In the genomic region with DNA sequence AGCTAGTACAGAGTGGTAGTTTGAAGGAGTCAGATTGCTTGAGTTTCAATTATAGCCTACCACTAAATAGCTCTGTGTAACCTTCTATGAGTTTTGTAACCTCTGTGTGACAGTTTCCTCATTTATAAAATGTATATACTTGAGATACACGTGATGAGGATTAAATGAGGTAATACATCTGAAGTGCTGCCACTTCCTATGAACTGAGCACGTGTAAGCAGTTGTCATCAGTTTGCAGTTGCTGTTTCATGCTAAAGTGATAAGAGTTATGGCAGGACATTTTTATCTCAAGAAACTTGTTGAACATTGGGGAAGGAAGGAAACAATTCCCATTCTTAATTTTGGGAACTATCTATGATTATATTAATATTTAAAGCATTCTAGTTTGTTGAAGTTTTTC, we compare ENCODE assay signal across 22 cellular contexts. TPM values are rescaled to one million over a fixed set of nuclear protein-coding genes. Genes with fewer than 3 reads are reported as not detected.
DNase-seq lines count a peak whose midpoint lies in the region; ATAC-seq and TF ChIP-seq lines count a peak whose summit lies in the region.
"Had no signal": no experiment of that assay in that cellular context is flagged by ENCODE, and none has a peak within 500 bp of the region (broad histone marks: within the 10 kb centered on the region; RNA-seq: fewer than 3 reads in every experiment).

No MANE protein-coding gene starts in this region.

- TF ChIP-seq CTCF in activated CD8-positive, alpha-beta T cell treated with anti-CD3 and anti-CD28 coated beads for 36 hours (IDR thresholded peaks at IDR 0.05) = no peak
- no peak for TF ChIP-seq CTCF in choroid plexus epithelial cell (conservative IDR thresholded peaks at IDR 0.05; ENCODE audit: low read depth, low read length)

- peaks cover 15% of the 10 kb centered on the region for H3K9me3 Mint-ChIP-seq in activated CD8-positive, alpha-beta T cell treated with anti-CD3 and anti-CD28 coated beads for 36 hours
- peaks cover 14% of the 10 kb centered on the region for H3K9me3 Mint-ChIP-seq in activated CD8-positive, alpha-beta T cell treated with anti-CD3 and anti-CD28 coated beads, Interleukin-2, amount 10 ng/mL, durations not matched to agents 7 days and 5 days (ENCODE audit: insufficient read depth)

- no peak for DNase-seq in activated CD8-positive, alpha-beta T cell treated with anti-CD3 and anti-CD28 coated beads for 36 hours
- DNase-seq in activated CD8-positive, alpha-beta T cell treated with anti-CD3 and anti-CD28 coated beads, Interleukin-2, amount 10 ng/mL, durations not matched to agents 7 days and 5 days = no peak
- DNase-seq in OCI-M1 (lab: John Stamatoyannopoulos, UW) (peak; percentile 95), choroid plexus epithelial cell (ENCODE audit: low read depth) (peak; percentile 15), NCI-H446 treated with DMSO at 0.1 percent for 48 hours (lab: John Stamatoyannopoulos, UW) (no peak), NCI-H524 treated with DMSO at 0.1 percent for 48 hours (lab: John Stamatoyannopoulos, UW) (no peak)
- DNase-seq: activated B cell treated with CpG ODN at 0.5 μM for 24 hours; activated gamma-delta T cell treated with Interleukin-2 at 50 U/mL for 16 hours; aorta; DND-41; NCI-H1930; NCI-H510A treated with DMSO at 0.1 percent for 48 hours; Peyer's patch; stimulated activated naive CD4-positive, alpha-beta T cell; T-helper 1 cell; transverse colon had no signal

- no peak overlapping the region for H3K4me3 Mint-ChIP-seq in activated CD8-positive, alpha-beta T cell treated with anti-CD3 and anti-CD28 coated beads for 36 hours
- no peak overlapping the region for H3K4me3 Mint-ChIP-seq in activated CD8-positive, alpha-beta T cell treated with anti-CD3 and anti-CD28 coated beads, Interleukin-2, amount 10 ng/mL, durations not matched to agents 7 days and 5 days
- H3K4me3 Mint-ChIP-seq: activated B cell treated with CpG ODN at 0.5 μM for 24 hours, nephron had no signal

- no peak overlapping the region for H3K27ac Mint-ChIP-seq in activated CD8-positive, alpha-beta T cell treated with anti-CD3 and anti-CD28 coated beads for 36 hours
- no peak overlapping the region for H3K27ac Mint-ChIP-seq in activated CD8-positive, alpha-beta T cell treated with anti-CD3 and anti-CD28 coated beads, Interleukin-2, amount 10 ng/mL, durations not matched to agents 7 days and 5 days
- H3K27ac Mint-ChIP-seq: activated B cell treated with CpG ODN at 0.5 μM for 24 hours, nephron, progenitor cell of endocrine pancreas had no signal

- CTCF ChIA-PET in activated CD8-positive, alpha-beta T cell treated with anti-CD3 and anti-CD28 coated beads for 36 hours (lab: Charles Lee) = no interaction called here
- CTCF ChIA-PET in activated CD8-positive, alpha-beta T cell treated with anti-CD3 and anti-CD28 coated beads, Interleukin-2, amount 10 ng/mL, durations not matched to agents 7 days and 5 days (lab: Charles Lee) = no interaction called here

- POLR2A ChIA-PET in activated CD8-positive, alpha-beta T cell treated with anti-CD3 and anti-CD28 coated beads for 36 hours (lab: Charles Lee) = no interaction called here
- POLR2A ChIA-PET in activated CD8-positive, alpha-beta T cell treated with anti-CD3 and anti-CD28 coated beads, Interleukin-2, amount 10 ng/mL, durations not matched to agents 7 days and 5 days (lab: Charles Lee) = no interaction called here

- intact Hi-C loops in activated CD8-positive, alpha-beta T cell treated with anti-CD3 and anti-CD28 coated beads for 36 hours (cut with micrococcal nuclease) = no loop called here

- peak; percentile 45 for ATAC-seq in activated CD8-positive, alpha-beta T cell treated with anti-CD3 and anti-CD28 coated beads for 36 hours
- ATAC-seq in activated CD8-positive, alpha-beta T cell treated with anti-CD3 and anti-CD28 coated beads, Interleukin-2, amount 10 ng/mL, durations not matched to agents 7 days and 5 days = no peak
- ATAC-seq in GM18519 (IDR thresholded peaks at IDR 0.05; ENCODE audit: low FRiP score, unreplicated experiment) (no peak), HG03097 (IDR thresholded peaks at IDR 0.05; ENCODE audit: low FRiP score, unreplicated experiment) (no peak)

- no peaks in the 10 kb centered on the region for H3K4me1 Mint-ChIP-seq in activated CD8-positive, alpha-beta T cell treated with anti-CD3 and anti-CD28 coated beads for 36 hours (ENCODE audit: low read depth)
- no peaks in the 10 kb centered on the region for H3K4me1 Mint-ChIP-seq in activated CD8-positive, alpha-beta T cell treated with anti-CD3 and anti-CD28 coated beads, Interleukin-2, amount 10 ng/mL, durations not matched to agents 7 days and 5 days (ENCODE audit: low read depth)
- H3K4me1 Mint-ChIP-seq: activated B cell treated with CpG ODN at 0.5 μM for 24 hours, nephron had no signal

- no peak overlapping the region for H3K4me3 ChIP-seq in choroid plexus epithelial cell (ENCODE audit: low read depth, low read length)
- H3K4me3 ChIP-seq: BLaER1 treated with 17β-estradiol and CSF1 and Interleukin-3, amounts not matched to agents 10 nM and 100 nM; coronary artery; Peyer's patch; transverse colon had no signal

- no peaks in the 10 kb centered on the region for H3K27me3 Mint-ChIP-seq in activated CD8-positive, alpha-beta T cell treated with anti-CD3 and anti-CD28 coated beads for 36 hours
- H3K27me3 Mint-ChIP-seq in activated CD8-positive, alpha-beta T cell treated with anti-CD3 and anti-CD28 coated beads, Interleukin-2, amount 10 ng/mL, durations not matched to agents 7 days and 5 days (ENCODE audit: low read depth) = no peaks in the 10 kb centered on the region
- H3K27me3 Mint-ChIP-seq: activated B cell treated with CpG ODN at 0.5 μM for 24 hours, progenitor cell of endocrine pancreas had no signal

- peaks cover 16% of the 10 kb centered on the region for H3K36me3 Mint-ChIP-seq in activated CD8-positive, alpha-beta T cell treated with anti-CD3 and anti-CD28 coated beads for 36 hours (ENCODE audit: low read depth)
- peaks cover 12% of the 10 kb centered on the region for H3K36me3 Mint-ChIP-seq in activated CD8-positive, alpha-beta T cell treated with anti-CD3 and anti-CD28 coated beads, Interleukin-2, amount 10 ng/mL, durations not matched to agents 7 days and 5 days (ENCODE audit: low read depth)

RNA-seq across cellular contexts. Expression of a gene that starts 38.5 kb away (rescaled TPM):
- total RNA-seq in activated CD8-positive, alpha-beta T cell treated with anti-CD3 and anti-CD28 coated beads for 36 hours = 1 to 10 TPM; 5.0 to 5.7 TPM
- total RNA-seq in activated CD8-positive, alpha-beta T cell treated with anti-CD3 and anti-CD28 coated beads, Interleukin-2, amount 10 ng/mL, durations not matched to agents 7 days and 5 days = 1 to 10 TPM; 7.6 to 8.5 TPM

RNA-seq across cellular contexts. Expression of a gene that starts 39.1 kb away (rescaled TPM):
- 100 to 1,000 TPM; 131 to 134 TPM for total RNA-seq in activated CD8-positive, alpha-beta T cell treated with anti-CD3 and anti-CD28 coated beads for 36 hours
- total RNA-seq in activated CD8-positive, alpha-beta T cell treated with anti-CD3 and anti-CD28 coated beads, Interleukin-2, amount 10 ng/mL, durations not matched to agents 7 days and 5 days = 10 to 100 TPM; 66.3 to 69.1 TPM

Comparison
In these comparisons a context has a peak if more than half of its experiments do, and no peak if none do; other contexts are left out.
1. DNase-seq: peak in OCI-M1 (single experiment) and choroid plexus epithelial cell (single experiment); none in activated CD8-positive, alpha-beta T cell treated with anti-CD3 and anti-CD28 coated beads for 36 hours (single experiment), activated CD8-positive, alpha-beta T cell treated with anti-CD3 and anti-CD28 coated beads, Interleukin-2, amount 10 ng/mL, durations not matched to agents 7 days and 5 days (single experiment), NCI-H446 treated with DMSO at 0.1 percent for 48 hours (single experiment) and NCI-H524 treated with DMSO at 0.1 percent for 48 hours (single experiment).